Comparison of ENCODE assay signal across 21 cellular contexts in genomic region chr14:106513302-106513701, GRCh38.
DNase-seq lines count a peak whose midpoint lies in the region; ATAC-seq and TF ChIP-seq lines count a peak whose summit lies in the region.
"Had no signal": no experiment of that assay in that cellular context is flagged by ENCODE, and none has a peak within 500 bp of the region (broad histone marks: within the 10 kb centered on the region; RNA-seq: fewer than 3 reads in every experiment).

No MANE protein-coding gene starts in this region.

- no peaks in the 10 kb centered on the region for H3K27me3 ChIP-seq in CD4-positive, CD25-positive, alpha-beta regulatory T cell (ENCODE audit: control insufficient read depth, insufficient read depth, low read length)
- H3K27me3 ChIP-seq in CD4-positive, alpha-beta T cell (ENCODE audit: control insufficient read depth, insufficient read depth, low read length): no peaks in the 10 kb centered on the region
- peaks cover 0 to 7% (median 0%) of the 10 kb centered on the region in 4 donors for H3K27me3 ChIP-seq in esophagus muscularis mucosa
- no peaks in the 10 kb centered on the region for H3K27me3 ChIP-seq in uterus

- peak overlapping the region in 1 of 4 donors; percentile 64 for H3K4me3 Mint-ChIP-seq in CD4-positive, CD25-positive, alpha-beta regulatory T cell
- H3K4me3 Mint-ChIP-seq in CD4-positive, alpha-beta T cell: peak overlapping the region; percentile 7
- peak overlapping the region in 1 of 3 donors; percentile 46 for H3K4me3 Mint-ChIP-seq in T-cell

- POLR2A ChIA-PET in CD4-positive, alpha-beta T cell (lab: Charles Lee): no interaction called here
- POLR2A ChIA-PET in T-cell (lab: Charles Lee): no interaction called here

- no peak for DNase-seq in CD4-positive, CD25-positive, alpha-beta regulatory T cell
- DNase-seq in CD4-positive, alpha-beta T cell: no peak
- DNase-seq in T-cell (no peak), esophagus muscularis mucosa (ENCODE audit: extremely low spot score) (peak; percentile 26), mucosa of descending colon (no peak), uterus (no peak), HUDEP-2 (lab: John Stamatoyannopoulos, UW; ENCODE audit: unreplicated experiment in 76 of 76) (no peak)
- DNase-seq: GM23248; KBM-7; NCI-H1092 treated with DMSO at 0.1 percent for 48 hours; NCI-H1436 treated with DMSO at 0.1 percent for 48 hours; NCI-H2029; NCI-H226; NCI-H524; NCI-H774; NK-92 treated with Interleukin-12 subunit alpha and Interleukin-12 subunit beta, amount 100 ng/mL, for 24 hours; SIG-M5; SK-N-SH had no signal

- TF ChIP-seq POLR2A in esophagus muscularis mucosa (IDR thresholded peaks at IDR 0.05; ENCODE audit: low read depth): no peak
- TF ChIP-seq POLR2A in uterus (IDR thresholded peaks at IDR 0.05): no peak

- peak overlapping the region in 2 of 3 donors; percentile 81 to 90 for H3K27ac Mint-ChIP-seq in CD4-positive, CD25-positive, alpha-beta regulatory T cell
- H3K27ac Mint-ChIP-seq in CD4-positive, alpha-beta T cell: peak overlapping the region; percentile 98
- H3K27ac Mint-ChIP-seq in T-cell: peak overlapping the region; percentile 92 to 94

- 54% methylated on average over 3 of the region's 3 CpGs for WGBS in esophagus muscularis mucosa

- peaks cover 34% of the 10 kb centered on the region for H3K4me1 ChIP-seq in CD4-positive, CD25-positive, alpha-beta regulatory T cell (ENCODE audit: control insufficient read depth, insufficient read depth, low read length, poor library complexity, severe bottlenecking)
- no peaks in the 10 kb centered on the region for H3K4me1 ChIP-seq in esophagus muscularis mucosa
- no peaks in the 10 kb centered on the region for H3K4me1 ChIP-seq in mucosa of descending colon (ENCODE audit: low read depth)
- no peaks in the 10 kb centered on the region for H3K4me1 ChIP-seq in uterus
- H3K4me1 ChIP-seq: HAP-1 had no signal

- no peak for TF ChIP-seq EP300 in esophagus muscularis mucosa (IDR thresholded peaks at IDR 0.05)

- H3K4me3 ChIP-seq in CD4-positive, CD25-positive, alpha-beta regulatory T cell (ENCODE audit: low read depth, low read length): no peak overlapping the region
- H3K4me3 ChIP-seq in esophagus muscularis mucosa (no peak overlapping the region), mucosa of descending colon (no peak overlapping the region), uterus (no peak overlapping the region)
- H3K4me3 ChIP-seq: GM23248, HAP-1 had no signal

- H3K27me3 Mint-ChIP-seq in CD4-positive, CD25-positive, alpha-beta regulatory T cell: peaks cover 5% of the 10 kb centered on the region
- no peaks in the 10 kb centered on the region for H3K27me3 Mint-ChIP-seq in CD4-positive, alpha-beta T cell
- H3K27me3 Mint-ChIP-seq in T-cell: peaks cover 0 to 2% of the 10 kb centered on the region in 2 donors

- H3K36me3 Mint-ChIP-seq in CD4-positive, CD25-positive, alpha-beta regulatory T cell: no peaks in the 10 kb centered on the region
- no peaks in the 10 kb centered on the region for H3K36me3 Mint-ChIP-seq in CD4-positive, alpha-beta T cell (ENCODE audit: low read depth)
- no peaks in the 10 kb centered on the region for H3K36me3 Mint-ChIP-seq in T-cell

- H3K27ac ChIP-seq in CD4-positive, CD25-positive, alpha-beta regulatory T cell (ENCODE audit: insufficient read depth, low read length, poor library complexity, severe bottlenecking): no peak overlapping the region
- H3K27ac ChIP-seq in CD4-positive, alpha-beta T cell (ENCODE audit: low read depth, low read length): no peak overlapping the region
- H3K27ac ChIP-seq in esophagus muscularis mucosa (replicated peaks in 1 of 4): no peak overlapping the region
- no peak overlapping the region for H3K27ac ChIP-seq in uterus
- H3K27ac ChIP-seq: GM23248, HL-60 had no signal

- no peaks in the 10 kb centered on the region for H3K9me3 ChIP-seq in CD4-positive, CD25-positive, alpha-beta regulatory T cell (ENCODE audit: control insufficient read depth in 2 of 2, low read length in 2 of 2)
- H3K9me3 ChIP-seq in CD4-positive, alpha-beta T cell (ENCODE audit: control insufficient read depth, low read length): no peaks in the 10 kb centered on the region
- H3K9me3 ChIP-seq in esophagus muscularis mucosa (no peaks in the 10 kb centered on the region), mucosa of descending colon (no peaks in the 10 kb centered on the region), uterus (no peaks in the 10 kb centered on the region)
- H3K9me3 ChIP-seq: HAP-1, SK-N-SH had no signal

- H3K9me3 Mint-ChIP-seq in CD4-positive, CD25-positive, alpha-beta regulatory T cell: no peaks in the 10 kb centered on the region
- no peaks in the 10 kb centered on the region for H3K9me3 Mint-ChIP-seq in CD4-positive, alpha-beta T cell
- H3K9me3 Mint-ChIP-seq in T-cell: no peaks in the 10 kb centered on the region

- H3K4me1 Mint-ChIP-seq in CD4-positive, CD25-positive, alpha-beta regulatory T cell: peaks cover 9 to 62% (median 41%) of the 10 kb centered on the region in 4 donors
- peaks cover 81% of the 10 kb centered on the region for H3K4me1 Mint-ChIP-seq in CD4-positive, alpha-beta T cell (ENCODE audit: low read depth)
- peaks cover 65 to 70% (median 67%) of the 10 kb centered on the region in 3 donors for H3K4me1 Mint-ChIP-seq in T-cell

- no peaks in the 10 kb centered on the region for H3K36me3 ChIP-seq in CD4-positive, CD25-positive, alpha-beta regulatory T cell (ENCODE audit: control insufficient read depth, insufficient read depth, low read length)
- H3K36me3 ChIP-seq in esophagus muscularis mucosa (no peaks in the 10 kb centered on the region), mucosa of descending colon (ENCODE audit: low read depth) (no peaks in the 10 kb centered on the region), uterus (no peaks in the 10 kb centered on the region)
- H3K36me3 ChIP-seq: HAP-1 had no signal

- TF ChIP-seq CTCF in CD4-positive, alpha-beta T cell (IDR thresholded peaks at IDR 0.05): no peak
- TF ChIP-seq CTCF in esophagus muscularis mucosa (IDR thresholded peaks at IDR 0.05): no peak
- TF ChIP-seq CTCF in mucosa of descending colon (IDR thresholded peaks at IDR 0.05): no peak
- TF ChIP-seq CTCF in uterus (IDR thresholded peaks at IDR 0.05): no peak

- CTCF ChIA-PET in CD4-positive, alpha-beta T cell (lab: Charles Lee): interaction anchor here (0.7 to 1.5 kb wide), 3 partner anchors 16 to 95 kb away, joined by 3 to 5 read pairs (median 3); no protein-coding TSS in a partner anchor
- CTCF ChIA-PET in T-cell (lab: Charles Lee): no interaction called here

- intact Hi-C loops in CD4-positive, alpha-beta T cell (cut with DNase I, micrococcal nuclease): no loop called here
- intact Hi-C loops in esophagus muscularis mucosa (cut with DNase I) (no loop called here), mucosa of descending colon (cut with DNase I, micrococcal nuclease) (no loop called here), uterus (cut with DNase I; ENCODE audit: low total_unique reads) (no loop called here)

- ATAC-seq in CD4-positive, CD25-positive, alpha-beta regulatory T cell (ENCODE audit: low read depth in 2 of 2): no peak
- ATAC-seq in CD4-positive, alpha-beta T cell (ENCODE audit: poor library complexity): no peak
- ATAC-seq in T-cell (replicated peaks in 1 of 4) (no peak), mucosa of descending colon (no peak)
- ATAC-seq: Panc1 had no signal
